ENCODE assay signal across 13 cellular contexts in the genomic region with DNA sequence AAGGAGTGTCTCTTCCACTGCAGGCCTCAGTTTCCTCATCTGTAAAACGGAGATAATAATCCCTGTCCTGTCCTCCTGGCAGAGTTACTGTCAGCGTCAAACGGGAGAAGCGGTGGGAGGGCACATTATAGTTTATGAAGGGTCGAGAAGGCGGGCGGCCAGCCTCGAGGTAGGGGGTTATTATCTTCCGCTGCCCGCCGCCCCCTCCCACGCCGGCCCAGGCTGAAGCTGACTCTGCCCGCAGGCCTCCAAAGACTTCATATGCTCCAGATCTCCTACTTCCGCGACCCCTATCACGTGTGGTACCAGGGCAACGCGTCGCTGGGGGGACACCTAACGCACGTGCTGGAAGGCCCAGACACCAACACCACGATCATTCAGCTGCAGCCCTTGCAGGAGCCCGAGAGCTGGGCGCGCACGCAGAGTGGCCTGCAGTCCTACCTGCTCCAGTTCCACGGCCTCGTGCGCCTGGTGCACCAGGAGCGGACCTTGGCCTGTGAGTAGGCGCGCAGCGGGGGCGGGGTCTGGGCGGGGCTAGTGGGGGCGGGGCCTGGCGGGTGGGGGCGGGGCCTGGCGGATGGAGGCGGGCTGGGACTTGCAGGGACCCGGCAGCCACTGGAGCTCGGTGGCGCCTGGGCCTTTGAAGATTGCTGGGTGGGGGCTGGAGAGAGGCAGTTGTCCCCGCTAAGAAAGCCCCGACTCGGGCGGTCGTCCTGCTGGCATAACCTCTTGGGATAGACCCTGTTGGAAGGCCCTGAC. TPM values are rescaled to one million over a fixed set of nuclear protein-coding genes. Genes with fewer than 3 reads are reported as not detected.
DNase-seq lines count a peak whose midpoint lies in the region; ATAC-seq, FAIRE-seq and TF ChIP-seq lines count a peak whose summit lies in the region.
"Had no signal": no experiment of that assay in that cellular context is flagged by ENCODE, and none has a peak within 500 bp of the region (broad histone marks: within the 10 kb centered on the region; RNA-seq: fewer than 3 reads in every experiment).

No MANE protein-coding gene starts in this region.

- WGBS in A549 (ENCODE audit: missing lambda C conversion rate): 96% methylated on average over 34 of the region's 49 CpGs

- no peaks in the 10 kb centered on the region for H3K27me3 ChIP-seq in PC-9 (ENCODE audit: insufficient read depth, low read depth)
- H3K27me3 ChIP-seq: BLaER1 treated with 17β-estradiol and CSF1 and Interleukin-3, amounts not matched to agents 10 nM and 100 nM had no signal

- H3K4me3 ChIP-seq in A549 (no peak overlapping the region), HEK293 (ENCODE audit: low read depth, low read length) (no peak overlapping the region), mucosa of descending colon (no peak overlapping the region), PC-9 (no peak overlapping the region), foreskin fibroblast (ENCODE audit: low read depth in 1 of 2, low read length in 2 of 2) (no peak overlapping the region)
- H3K4me3 ChIP-seq: BLaER1 treated with 17β-estradiol and CSF1 and Interleukin-3, amounts not matched to agents 10 nM and 100 nM had no signal

- H3K9me2 ChIP-seq in PC-9 (ENCODE audit: insufficient read depth): no peaks in the 10 kb centered on the region

- no peak overlapping the region for H2AFZ ChIP-seq in PC-9

- no peak for TF ChIP-seq CTCF in A549 (IDR thresholded peaks at IDR 0.05)
- TF ChIP-seq CTCF in HEK293 (tag by site-specific recombination; IDR thresholded peaks at IDR 0.05): no peak
- TF ChIP-seq CTCF in mucosa of descending colon (IDR thresholded peaks at IDR 0.05): no peak
- TF ChIP-seq CTCF in PC-9 (conservative IDR thresholded peaks at IDR 0.05): no peak
- no peak for TF ChIP-seq CTCF in foreskin fibroblast (IDR thresholded peaks at IDR 0.05; ENCODE audit: low read depth, low read length)

- H3K79me2 ChIP-seq in PC-9 (ENCODE audit: low read depth): no peaks in the 10 kb centered on the region

- H3K4me2 ChIP-seq in A549: peak overlapping the region; percentile 77
- H3K4me2 ChIP-seq in PC-9: no peak overlapping the region

- H3K9me3 ChIP-seq in A549: no peaks in the 10 kb centered on the region
- H3K9me3 ChIP-seq in HEK293 (ENCODE audit: control insufficient read depth, insufficient read depth, low read depth, low read length): no peaks in the 10 kb centered on the region
- no peaks in the 10 kb centered on the region for H3K9me3 ChIP-seq in mucosa of descending colon
- H3K9me3 ChIP-seq in PC-9 (ENCODE audit: insufficient read depth, low read depth): no peaks in the 10 kb centered on the region
- H3K9me3 ChIP-seq: BLaER1 treated with 17β-estradiol and CSF1 and Interleukin-3, amounts not matched to agents 10 nM and 100 nM had no signal

- TF ChIP-seq RAD21 in A549 (conservative IDR thresholded peaks at IDR 0.05 in 1 of 2, IDR thresholded peaks at IDR 0.05 in 1 of 2): no peak

- no peak for FAIRE-seq in A549 (lab: Jason Lieb, UNC)

- peaks cover 0 to 9% of the 10 kb centered on the region in 2 experiments; a peak in 1 of 3 replicates for H3K36me3 ChIP-seq in HEK293 (ENCODE audit: control insufficient read depth in 2 of 2, insufficient read depth in 1 of 2, low read length in 2 of 2)
- H3K36me3 ChIP-seq in mucosa of descending colon (ENCODE audit: low read depth): no peaks in the 10 kb centered on the region
- H3K36me3 ChIP-seq in PC-9 (ENCODE audit: low read depth): no peaks in the 10 kb centered on the region

- no TSS peak for BruUV-seq in PC-9 (replicated peaks; lab: Mats Ljungman, UMichigan)

- no peaks in the 10 kb centered on the region for H4K20me1 ChIP-seq in PC-9 (ENCODE audit: insufficient read depth)
- H4K20me1 ChIP-seq: BLaER1 treated with 17β-estradiol and CSF1 and Interleukin-3, amounts not matched to agents 10 nM and 100 nM had no signal

- DNase-seq in A549 (ENCODE audit: low read depth in 1 of 2, low spot score in 1 of 2) (peak in 1 of 2 experiments; percentile 37), dermis blood vessel endothelial cell (peak; percentile 34), mucosa of descending colon (peak; percentile 64 to 76 (median 70)), PC-9 (no peak), foreskin fibroblast (no peak)
- DNase-seq: HFFc6; NCI-H1105; stimulated activated naive CD4-positive, alpha-beta T cell had no signal

- no peak for TF ChIP-seq POLR2A in A549 (IDR thresholded peaks at IDR 0.05; ENCODE audit: low read length)

- peaks cover 30% of the 10 kb centered on the region for H3K4me1 ChIP-seq in A549
- H3K4me1 ChIP-seq in HEK293 (ENCODE audit: control insufficient read depth, insufficient read depth, low read length): 0 out of 2 replicates have a peak, but pooled peaks cover 3% of the 10 kb centered on the region
- peaks cover 17% of the 10 kb centered on the region for H3K4me1 ChIP-seq in mucosa of descending colon (ENCODE audit: low read depth)
- H3K4me1 ChIP-seq in PC-9 (replicated peaks; ENCODE audit: insufficient read depth): peaks cover 9% of the 10 kb centered on the region

- intact Hi-C loops in mucosa of descending colon (cut with DNase I, micrococcal nuclease) (no loop called here), PC-9 (cut with micrococcal nuclease; ENCODE audit: unreplicated experiment) (no loop called here)

- POLR2A ChIA-PET in A549 (lab: Yijun Ruan, JAX): no interaction called here
- POLR2A ChIA-PET in HEK293 (lab: Yijun Ruan, JAX): interaction anchor here (0.5 to 0.6 kb wide), 2 partner anchors 61 to 110 kb away, joined by 3 to 4 read pairs; partner anchors contain the start of gene EIF6
- POLR2A ChIA-PET in PC-9 (lab: Charles Lee; ENCODE audit: unreplicated experiment): no interaction called here

- H3K27ac ChIP-seq in A549: peak overlapping the region in 1 of 2 experiments; percentile 8; a peak in 1 of 6 replicates
- no peak overlapping the region for H3K27ac ChIP-seq in HEK293 (ENCODE audit: extremely low read depth, low read depth, low read length)
- no peak overlapping the region for H3K27ac ChIP-seq in PC-9
- H3K27ac ChIP-seq: BLaER1 treated with 17β-estradiol and CSF1 and Interleukin-3, amounts not matched to agents 10 nM and 100 nM had no signal

- CTCF ChIA-PET in A549 (lab: Yijun Ruan, JAX): interaction anchor here (1.0 to 3.4 kb wide), 2 partner anchors 30 to 34 kb away, joined by 5 to 16 read pairs; no protein-coding TSS in a partner anchor
- CTCF ChIA-PET in HEK293 (lab: Yijun Ruan, JAX): interaction anchor here (0.6 kb wide), 1 partner anchor 458 kb away, joined by 6 read pairs; no protein-coding TSS in a partner anchor
- CTCF ChIA-PET in PC-9 (lab: Charles Lee): no interaction called here

- ATAC-seq in A549: no peak
- ATAC-seq in mucosa of descending colon: peak; percentile 78
- ATAC-seq in HG02970 (IDR thresholded peaks at IDR 0.05; ENCODE audit: low FRiP score, unreplicated experiment): no peak
- ATAC-seq in HG03521 (IDR thresholded peaks at IDR 0.05; ENCODE audit: unreplicated experiment): no peak
- ATAC-seq: naive thymus-derived CD8-positive, alpha-beta T cell had no signal

- H3F3A ChIP-seq in PC-9 (ENCODE audit: insufficient read depth, low read depth): peaks cover 7% of the 10 kb centered on the region; the same call in 1 of the 2 replicates

- no peak for TF ChIP-seq EP300 in A549 (IDR thresholded peaks at IDR 0.05)

TF ChIP-seq in A549, 52 proteins besides CTCF, POLR2A, EP300 and RAD21 (continues in another document):
- TF ChIP-seq JUN (IDR thresholded peaks at IDR 0.05) (no peak), GATA3 (IDR thresholded peaks at IDR 0.05; ENCODE audit: borderline replicate concordance) (no peak), ZNF302 (CRISPR knock-in tag; IDR thresholded peaks at IDR 0.05) (no peak)

TF ChIP-seq in HEK293, 187 proteins besides CTCF, POLR2A, EP300 and RAD21 (continues in another document):
- TF ChIP-seq ZNF645 (tag by site-specific recombination; IDR thresholded peaks at IDR 0.05): no peak

RNA-seq across cellular contexts. Expression of gene PROCR, which starts 2.8 kb away (rescaled TPM):
- 123 and 127 TPM in 2 replicates for polyA plus RNA-seq in A549 (2011; rRNA removed)
- polyA plus RNA-seq in A549 (2012; cell fraction: cytosol; rRNA removed): 183 and 229 TPM in 2 replicates
- 195 and 257 TPM in 2 replicates for polyA plus RNA-seq in A549 (2012; cell fraction: nucleus; rRNA removed)
- polyA plus RNA-seq in A549 (2017; fragmentation: RNase III; extraction: RNeasy Plus Mini Kit Qiagen cat#74134 plus additional on column Dnase treatment): 132 to 149 TPM (median 134 TPM) in 3 replicates
- 57.6 and 61.8 TPM in 2 replicates for polyA minus RNA-seq in A549 (2011; rRNA and poly(A)+ RNA removed)
- 124 and 176 TPM in 2 replicates for total RNA-seq in dermis blood vessel endothelial cell
- total RNA-seq in mucosa of descending colon: 10 to 100 TPM in 2 of 3 donors, 1 to 10 TPM in 1; 6.1 to 15.0 (median 11.7) TPM
- 5.1 and 7.5 TPM in 2 replicates for total RNA-seq in PC-9 (2021)

RNA-seq across cellular contexts. Expression of gene EDEM2, which starts 27.5 kb away (rescaled TPM):
- polyA plus RNA-seq in A549 (2011; rRNA removed): 41.2 and 41.6 TPM in 2 replicates
- 40.9 and 49.9 TPM in 2 replicates for polyA plus RNA-seq in A549 (2012; cell fraction: cytosol; rRNA removed)
- 40.4 and 42.3 TPM in 2 replicates for polyA plus RNA-seq in A549 (2012; cell fraction: nucleus; rRNA removed)
- 48.9 to 52.0 TPM (median 51.2 TPM) in 3 replicates for polyA plus RNA-seq in A549 (2017; fragmentation: RNase III; extraction: RNeasy Plus Mini Kit Qiagen cat#74134 plus additional on column Dnase treatment)
- polyA minus RNA-seq in A549 (2011; rRNA and poly(A)+ RNA removed): 36.1 and 36.2 TPM in 2 replicates
- total RNA-seq in dermis blood vessel endothelial cell: 82.9 and 92.2 TPM in 2 replicates
- total RNA-seq in mucosa of descending colon: 10 to 100 TPM; 17.9 to 32.1 (median 22.5) TPM
- total RNA-seq in PC-9 (2021): 28.6 and 34.9 TPM in 2 replicates

RNA-seq across cellular contexts. Expression of gene MMP24, which starts 51.9 kb away (rescaled TPM):
- polyA plus RNA-seq in A549 (2011; rRNA removed) (21.3 and 22.7 TPM in 2 replicates), A549 (2017; fragmentation: RNase III; extraction: RNeasy Plus Mini Kit Qiagen cat#74134 plus additional on column Dnase treatment) (33.3 to 39.4 TPM (median 37.4 TPM) in 3 replicates)
- 33.1 and 47.5 TPM in 2 replicates for polyA plus RNA-seq in A549 (2012; cell fraction: cytosol; rRNA removed)
- 46.6 and 51.8 TPM in 2 replicates for polyA plus RNA-seq in A549 (2012; cell fraction: nucleus; rRNA removed)
- 33.4 and 41.1 TPM in 2 replicates for polyA minus RNA-seq in A549 (2011; rRNA and poly(A)+ RNA removed)
- total RNA-seq in dermis blood vessel endothelial cell (0.68 and 0.88 TPM in 2 replicates), mucosa of descending colon (under 1 TPM; 0.24 to 0.70 (median 0.58) TPM), PC-9 (2021) (0.45 and 0.48 TPM in 2 replicates)
- total RNA-seq: naive thymus-derived CD8-positive, alpha-beta T cell had no signal

Comparison
In these comparisons a context has a peak if more than half of its experiments do, and no peak if none do; other contexts are left out.
1. DNase-seq: peak in dermis blood vessel endothelial cell (single experiment) and mucosa of descending colon (3 of 3); none in PC-9 (0 of 2) and foreskin fibroblast (0 of 2).